16 cellular contexts compared by ENCODE assay signal in the genomic region with DNA sequence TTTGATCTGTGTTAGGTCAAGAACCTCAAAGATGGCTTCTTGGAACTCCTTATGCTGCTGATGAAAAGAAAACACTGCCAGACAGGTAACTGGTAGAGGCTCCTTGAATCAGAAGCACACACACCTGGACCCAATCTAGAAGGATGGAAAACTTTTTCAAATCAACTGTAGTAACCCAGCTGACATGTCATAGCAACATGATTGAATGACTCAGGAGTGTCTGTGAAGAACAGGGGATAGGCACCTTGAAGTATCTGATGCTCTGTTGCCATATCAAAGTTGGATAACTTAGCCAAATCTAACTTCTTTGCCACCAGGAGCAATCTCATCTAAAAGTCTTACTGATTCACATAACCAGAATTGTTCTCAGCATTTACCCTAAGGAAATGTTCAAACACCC.
DNase-seq lines count a peak whose midpoint lies in the region; ATAC-seq, FAIRE-seq and TF ChIP-seq lines count a peak whose summit lies in the region.
"Had no signal": no experiment of that assay in that cellular context is flagged by ENCODE, and none has a peak within 500 bp of the region (broad histone marks: within the 10 kb centered on the region; RNA-seq: fewer than 3 reads in every experiment).

No MANE protein-coding gene starts in this region.

- no peak overlapping the region for H3K9ac ChIP-seq in mesendoderm (ENCODE audit: low read length)
- H3K9ac ChIP-seq: BLaER1 treated with 17β-estradiol and CSF1 and Interleukin-3, amounts not matched to agents 10 nM and 100 nM had no signal

- no peak overlapping the region for H3K4me3 Mint-ChIP-seq in stimulated activated naive CD8-positive, alpha-beta T cell treated with anti-CD3 and anti-CD28 coated beads, Interleukin-15, amount 100 ng/mL, for 72 hours
- H3K4me3 Mint-ChIP-seq: B cell; CD8-positive, alpha-beta T cell had no signal

- H3K18ac ChIP-seq in mesendoderm (ENCODE audit: low read length) = no peak overlapping the region

- no peak overlapping the region for H3K4ac ChIP-seq in mesendoderm (ENCODE audit: low read depth, low read length)

- no peak overlapping the region for H2AK5ac ChIP-seq in mesendoderm (ENCODE audit: low read length)

- no peak overlapping the region for H2BK120ac ChIP-seq in mesendoderm (ENCODE audit: low read depth, low read length)

- H4K8ac ChIP-seq in mesendoderm (ENCODE audit: low read depth, low read length) = no peak overlapping the region

- H3K27ac Mint-ChIP-seq in stimulated activated naive CD8-positive, alpha-beta T cell treated with anti-CD3 and anti-CD28 coated beads, Interleukin-15, amount 100 ng/mL, for 72 hours = no peak overlapping the region
- H3K27ac Mint-ChIP-seq: B cell; CD8-positive, alpha-beta T cell had no signal

- H3K4me1 ChIP-seq in mucosa of descending colon (ENCODE audit: low read depth) (no peaks in the 10 kb centered on the region), mesendoderm (ENCODE audit: control insufficient read depth, low read depth, low read length) (no peaks in the 10 kb centered on the region)

- H3K4me2 ChIP-seq in mesendoderm (ENCODE audit: low read length) = no peak overlapping the region
- H3K4me2 ChIP-seq: BLaER1 treated with 17β-estradiol and CSF1 and Interleukin-3, amounts not matched to agents 10 nM and 100 nM had no signal

- H3K27ac ChIP-seq in mesendoderm (ENCODE audit: low read depth, low read length) = no peak overlapping the region
- H3K27ac ChIP-seq: BLaER1 treated with 17β-estradiol and CSF1 and Interleukin-3, amounts not matched to agents 10 nM and 100 nM had no signal

- H3K27me3 ChIP-seq in bronchial epithelial cell (ENCODE audit: control insufficient read depth, insufficient read depth, low read length) (no peaks in the 10 kb centered on the region), mesendoderm (ENCODE audit: insufficient read depth, low read length, poor library complexity) (no peaks in the 10 kb centered on the region)
- H3K27me3 ChIP-seq: BLaER1 treated with 17β-estradiol and CSF1 and Interleukin-3, amounts not matched to agents 10 nM and 100 nM had no signal

- no peak for FAIRE-seq in bronchial epithelial cell (lab: Jason Lieb, UNC)
- FAIRE-seq in frontal cortex (lab: Jason Lieb, UNC) = no peak
- FAIRE-seq: GM12878, HepG2 had no signal

- no peak overlapping the region for H3K56ac ChIP-seq in mesendoderm (ENCODE audit: low read length)

- intact Hi-C loops in mucosa of descending colon (cut with DNase I, micrococcal nuclease) = no loop called here

- no peak overlapping the region for H2BK15ac ChIP-seq in mesendoderm (replicated peaks; ENCODE audit: low read depth)

- H3K9me3 ChIP-seq in mucosa of descending colon = no peaks in the 10 kb centered on the region
- H3K9me3 ChIP-seq: BLaER1 treated with 17β-estradiol and CSF1 and Interleukin-3, amounts not matched to agents 10 nM and 100 nM; HAP-1 had no signal

- no peaks in the 10 kb centered on the region for H3K27me3 Mint-ChIP-seq in stimulated activated naive CD8-positive, alpha-beta T cell treated with anti-CD3 and anti-CD28 coated beads, Interleukin-15, amount 100 ng/mL, for 72 hours

- TF ChIP-seq CTCF in bronchial epithelial cell (IDR thresholded peaks at IDR 0.05; ENCODE audit: insufficient read depth, low read length, severe bottlenecking) = no peak
- TF ChIP-seq CTCF in mucosa of descending colon (IDR thresholded peaks at IDR 0.05) = no peak

- no peaks in the 10 kb centered on the region for H3K79me2 ChIP-seq in mesendoderm (ENCODE audit: control insufficient read depth, insufficient read depth, low read length)

- H3K9me3 Mint-ChIP-seq in stimulated activated naive CD8-positive, alpha-beta T cell treated with anti-CD3 and anti-CD28 coated beads, Interleukin-15, amount 100 ng/mL, for 72 hours = no peaks in the 10 kb centered on the region
- H3K9me3 Mint-ChIP-seq: CD8-positive, alpha-beta T cell had no signal

- H3K4me1 Mint-ChIP-seq in stimulated activated naive CD8-positive, alpha-beta T cell treated with anti-CD3 and anti-CD28 coated beads, Interleukin-15, amount 100 ng/mL, for 72 hours = peaks cover 6% of the 10 kb centered on the region
- H3K4me1 Mint-ChIP-seq: B cell had no signal

- peak; percentile 48 for ATAC-seq in stimulated activated naive CD8-positive, alpha-beta T cell treated with anti-CD3 and anti-CD28 coated beads, Interleukin-15, amount 100 ng/mL, for 72 hours
- ATAC-seq in stimulated activated naive CD8-positive, alpha-beta T cell treated with anti-CD3 and anti-CD28 coated beads, Interleukin-15, Interleukin-2, amounts not matched to agents 100 U/mL and 50 U/mL, for 24 hours = no peak
- peak; percentile 30 for ATAC-seq in mucosa of descending colon
- ATAC-seq: CD8-positive, alpha-beta T cell; GM12878; HepG2 had no signal

- H4K5ac ChIP-seq in mesendoderm (ENCODE audit: low read length) = no peak overlapping the region

- DNase-seq in stimulated activated naive CD8-positive, alpha-beta T cell treated with anti-CD3 and anti-CD28 coated beads, Interleukin-15, amount 100 ng/mL, for 72 hours = no peak
- DNase-seq in stimulated activated naive CD8-positive, alpha-beta T cell treated with anti-CD3 and anti-CD28 coated beads, Interleukin-15, Interleukin-2, amounts not matched to agents 100 U/mL and 50 U/mL, for 24 hours = no peak
- DNase-seq in bronchial epithelial cell (ENCODE audit: low read depth) (peak; percentile 36), mucosa of descending colon (no peak), frontal cortex (ENCODE audit: low spot score in 2 of 2) (no peak), NCI-H187 treated with DMSO at 0.1 percent for 48 hours (lab: John Stamatoyannopoulos, UW) (no peak), mesendoderm (no peak)
- DNase-seq: Calu3; CD8-positive, alpha-beta T cell; DMS79 treated with DMSO at 0.1 percent for 48 hours; GF-D8 had no signal

- H2BK5ac ChIP-seq in mesendoderm (ENCODE audit: low read length) = no peak overlapping the region

- peaks cover 3% of the 10 kb centered on the region for H3K79me1 ChIP-seq in mesendoderm (ENCODE audit: low read length)

- H3K36me3 ChIP-seq in bronchial epithelial cell (ENCODE audit: control insufficient read depth, insufficient read depth, low read length) = peaks cover 1% of the 10 kb centered on the region
- H3K36me3 ChIP-seq in mucosa of descending colon (ENCODE audit: low read depth) = no peaks in the 10 kb centered on the region
- no peaks in the 10 kb centered on the region for H3K36me3 ChIP-seq in mesendoderm (ENCODE audit: control insufficient read depth, insufficient read depth, low read length)
- H3K36me3 ChIP-seq: HAP-1 had no signal

- no peak overlapping the region for H3K23ac ChIP-seq in mesendoderm (ENCODE audit: low read length)

- no peak overlapping the region for H3K4me3 ChIP-seq in bronchial epithelial cell (ENCODE audit: low read depth, low read length)
- no peak overlapping the region for H3K4me3 ChIP-seq in mucosa of descending colon
- H3K4me3 ChIP-seq in mesendoderm (ENCODE audit: low read length) = no peak overlapping the region
- H3K4me3 ChIP-seq: BLaER1 treated with 17β-estradiol and CSF1 and Interleukin-3, amounts not matched to agents 10 nM and 100 nM; GM12878; HAP-1 had no signal
